19 cellular contexts compared by ENCODE assay signal in the genomic region with DNA sequence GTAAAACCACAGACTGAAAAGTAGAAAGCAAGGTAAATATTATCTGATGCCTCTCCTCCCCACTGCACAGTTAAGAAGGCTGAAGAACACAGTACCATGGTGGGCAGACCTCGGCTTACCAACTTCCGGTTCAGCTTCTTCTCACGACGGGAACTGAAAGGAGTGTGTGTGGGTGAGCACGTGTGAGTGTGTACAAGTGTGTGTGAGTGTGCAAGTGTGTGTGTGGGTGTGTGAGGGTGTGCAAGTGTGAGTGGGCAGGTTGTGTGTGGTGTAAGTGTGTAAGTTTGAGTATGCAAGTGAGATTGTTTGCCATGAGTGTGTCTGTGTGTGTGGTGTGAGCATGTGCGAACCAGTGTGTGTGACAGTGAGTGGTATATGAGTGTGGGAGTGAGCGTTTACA.
A peak's percentile ranks its signal among the peaks of the same experiment; 100 is the strongest.
DNase-seq lines count a peak whose midpoint lies in the region; ATAC-seq and TF ChIP-seq lines count a peak whose summit lies in the region.
"Had no signal": no experiment of that assay in that cellular context is flagged by ENCODE, and none has a peak within 500 bp of the region (broad histone marks: within the 10 kb centered on the region; RNA-seq: fewer than 3 reads in every experiment).

No MANE protein-coding gene starts in this region.

- no peaks in the 10 kb centered on the region for H3K27me3 Mint-ChIP-seq in activated CD4-positive, alpha-beta memory T cell treated with anti-CD3 and anti-CD28 coated beads for 36 hours
- H3K27me3 Mint-ChIP-seq in activated CD4-positive, alpha-beta memory T cell treated with anti-CD3 and anti-CD28 coated beads, Interleukin-2, amount 10 ng/mL, durations not matched to agents 7 days and 5 days: peaks cover 9% of the 10 kb centered on the region
- no peaks in the 10 kb centered on the region for H3K27me3 Mint-ChIP-seq in activated CD8-positive, alpha-beta T cell treated with anti-CD3 and anti-CD28 coated beads, Interleukin-2, amount 10 ng/mL, durations not matched to agents 7 days and 5 days (ENCODE audit: low read depth)
- no peaks in the 10 kb centered on the region for H3K27me3 Mint-ChIP-seq in naive thymus-derived CD8-positive, alpha-beta T cell

- ATAC-seq in activated CD8-positive, alpha-beta T cell treated with anti-CD3 and anti-CD28 coated beads, Interleukin-2, amount 10 ng/mL, durations not matched to agents 7 days and 5 days: peak; percentile 60
- peak; percentile 82 to 90 for ATAC-seq in naive thymus-derived CD8-positive, alpha-beta T cell
- ATAC-seq: A549, left lung had no signal

- POLR2A ChIA-PET in activated CD4-positive, alpha-beta memory T cell treated with anti-CD3 and anti-CD28 coated beads for 36 hours (lab: Charles Lee): no interaction called here
- POLR2A ChIA-PET in activated CD4-positive, alpha-beta memory T cell treated with anti-CD3 and anti-CD28 coated beads, Interleukin-2, amount 10 ng/mL, durations not matched to agents 7 days and 5 days (lab: Charles Lee): no interaction called here
- POLR2A ChIA-PET in activated CD8-positive, alpha-beta T cell treated with anti-CD3 and anti-CD28 coated beads, Interleukin-2, amount 10 ng/mL, durations not matched to agents 7 days and 5 days (lab: Charles Lee): no interaction called here
- POLR2A ChIA-PET in naive thymus-derived CD8-positive, alpha-beta T cell (lab: Charles Lee): no interaction called here
- POLR2A ChIA-PET in HEK293T (lab: Yijun Ruan, JAX): no interaction called here

- H3K4me3 ChIP-seq in Jurkat, Clone E6-1 (ENCODE audit: low read length): no peak overlapping the region
- H3K4me3 ChIP-seq: A549, BLaER1, cardiac muscle cell, esophagus muscularis mucosa, left lung, upper lobe of left lung had no signal

- H3K4me3 Mint-ChIP-seq in activated CD4-positive, alpha-beta memory T cell treated with anti-CD3 and anti-CD28 coated beads for 36 hours: no peak overlapping the region
- H3K4me3 Mint-ChIP-seq in activated CD4-positive, alpha-beta memory T cell treated with anti-CD3 and anti-CD28 coated beads, Interleukin-2, amount 10 ng/mL, durations not matched to agents 7 days and 5 days: no peak overlapping the region
- no peak overlapping the region for H3K4me3 Mint-ChIP-seq in activated CD8-positive, alpha-beta T cell treated with anti-CD3 and anti-CD28 coated beads, Interleukin-2, amount 10 ng/mL, durations not matched to agents 7 days and 5 days
- peak overlapping the region in 8 of 10 donors; percentile 3 to 47 (median 31) for H3K4me3 Mint-ChIP-seq in naive thymus-derived CD8-positive, alpha-beta T cell

- intact Hi-C loops in activated CD4-positive, alpha-beta memory T cell treated with anti-CD3 and anti-CD28 coated beads for 36 hours (cut with micrococcal nuclease): no loop called here

- peaks cover 12% of the 10 kb centered on the region for H3K4me1 Mint-ChIP-seq in activated CD4-positive, alpha-beta memory T cell treated with anti-CD3 and anti-CD28 coated beads for 36 hours (ENCODE audit: low read depth)
- H3K4me1 Mint-ChIP-seq in activated CD4-positive, alpha-beta memory T cell treated with anti-CD3 and anti-CD28 coated beads, Interleukin-2, amount 10 ng/mL, durations not matched to agents 7 days and 5 days: peaks cover 12% of the 10 kb centered on the region
- H3K4me1 Mint-ChIP-seq in activated CD8-positive, alpha-beta T cell treated with anti-CD3 and anti-CD28 coated beads, Interleukin-2, amount 10 ng/mL, durations not matched to agents 7 days and 5 days (ENCODE audit: low read depth): peaks cover 14% of the 10 kb centered on the region
- peaks cover 12 to 33% (median 15%) of the 10 kb centered on the region in 4 donors for H3K4me1 Mint-ChIP-seq in naive thymus-derived CD8-positive, alpha-beta T cell

- CTCF ChIA-PET in activated CD4-positive, alpha-beta memory T cell treated with anti-CD3 and anti-CD28 coated beads for 36 hours (lab: Charles Lee): no interaction called here
- CTCF ChIA-PET in activated CD4-positive, alpha-beta memory T cell treated with anti-CD3 and anti-CD28 coated beads, Interleukin-2, amount 10 ng/mL, durations not matched to agents 7 days and 5 days (lab: Charles Lee): no interaction called here
- CTCF ChIA-PET in activated CD8-positive, alpha-beta T cell treated with anti-CD3 and anti-CD28 coated beads, Interleukin-2, amount 10 ng/mL, durations not matched to agents 7 days and 5 days (lab: Charles Lee): no interaction called here
- CTCF ChIA-PET in HEK293T (lab: Yijun Ruan, JAX): no interaction called here

- DNase-seq in activated CD4-positive, alpha-beta memory T cell treated with anti-CD3 and anti-CD28 coated beads for 36 hours: peak; percentile 33
- DNase-seq in activated CD4-positive, alpha-beta memory T cell treated with anti-CD3 and anti-CD28 coated beads, Interleukin-2, amount 10 ng/mL, durations not matched to agents 7 days and 5 days: no peak
- DNase-seq in Jurkat, Clone E6-1 (ENCODE audit: low read depth, low spot score): peak; percentile 90
- peak; percentile 48 for DNase-seq in activated CD8-positive, alpha-beta T cell treated with anti-CD3 and anti-CD28 coated beads, Interleukin-2, amount 10 ng/mL, durations not matched to agents 7 days and 5 days
- peak in 3 of 10 donors; percentile 13 to 43 (median 34) for DNase-seq in naive thymus-derived CD8-positive, alpha-beta T cell
- no peak for DNase-seq in DMS 273 (lab: John Stamatoyannopoulos, UW; ENCODE audit: unreplicated experiment)
- DNase-seq in NCI-H510A treated with DMSO at 0.1 percent for 48 hours (lab: John Stamatoyannopoulos, UW): no peak
- no peak for DNase-seq in HEK293T (ENCODE audit: extremely low spot score)
- DNase-seq: DMS 273 treated with DMSO at 0.1 percent for 48 hours; left lung; NCI-H1930; NCI-H446 treated with DMSO at 0.1 percent for 48 hours; SHP77; stimulated activated naive CD4-positive, alpha-beta T cell treated with Interleukin-2 at 50 U/mL for 16 hours; upper lobe of left lung had no signal

- H3K27ac Mint-ChIP-seq in activated CD4-positive, alpha-beta memory T cell treated with anti-CD3 and anti-CD28 coated beads for 36 hours: no peak overlapping the region
- no peak overlapping the region for H3K27ac Mint-ChIP-seq in activated CD4-positive, alpha-beta memory T cell treated with anti-CD3 and anti-CD28 coated beads, Interleukin-2, amount 10 ng/mL, durations not matched to agents 7 days and 5 days
- peak overlapping the region; percentile 11 for H3K27ac Mint-ChIP-seq in activated CD8-positive, alpha-beta T cell treated with anti-CD3 and anti-CD28 coated beads, Interleukin-2, amount 10 ng/mL, durations not matched to agents 7 days and 5 days
- peak overlapping the region; percentile 21 to 95 (median 80) for H3K27ac Mint-ChIP-seq in naive thymus-derived CD8-positive, alpha-beta T cell

- H3K36me3 Mint-ChIP-seq in activated CD4-positive, alpha-beta memory T cell treated with anti-CD3 and anti-CD28 coated beads for 36 hours: no peaks in the 10 kb centered on the region
- no peaks in the 10 kb centered on the region for H3K36me3 Mint-ChIP-seq in activated CD4-positive, alpha-beta memory T cell treated with anti-CD3 and anti-CD28 coated beads, Interleukin-2, amount 10 ng/mL, durations not matched to agents 7 days and 5 days (ENCODE audit: low read depth)
- peaks cover 4% of the 10 kb centered on the region for H3K36me3 Mint-ChIP-seq in activated CD8-positive, alpha-beta T cell treated with anti-CD3 and anti-CD28 coated beads, Interleukin-2, amount 10 ng/mL, durations not matched to agents 7 days and 5 days (ENCODE audit: low read depth)
- peaks cover 0 to 14% (median 2%) of the 10 kb centered on the region in 3 donors for H3K36me3 Mint-ChIP-seq in naive thymus-derived CD8-positive, alpha-beta T cell

- no peaks in the 10 kb centered on the region for H3K9me3 Mint-ChIP-seq in activated CD4-positive, alpha-beta memory T cell treated with anti-CD3 and anti-CD28 coated beads for 36 hours
- no peaks in the 10 kb centered on the region for H3K9me3 Mint-ChIP-seq in activated CD4-positive, alpha-beta memory T cell treated with anti-CD3 and anti-CD28 coated beads, Interleukin-2, amount 10 ng/mL, durations not matched to agents 7 days and 5 days
- no peaks in the 10 kb centered on the region for H3K9me3 Mint-ChIP-seq in activated CD8-positive, alpha-beta T cell treated with anti-CD3 and anti-CD28 coated beads, Interleukin-2, amount 10 ng/mL, durations not matched to agents 7 days and 5 days (ENCODE audit: insufficient read depth)
- H3K9me3 Mint-ChIP-seq in naive thymus-derived CD8-positive, alpha-beta T cell: no peaks in the 10 kb centered on the region

TF ChIP-seq in HEK293T, 16 proteins besides CTCF, POLR2A, EP300 and RAD21:
- TF ChIP-seq ARNT (IDR thresholded peaks at IDR 0.05) (no peak), TARDBP (IDR thresholded peaks at IDR 0.05) (no peak), ZNF384 (IDR thresholded peaks at IDR 0.05) (no peak), LEF1 (IDR thresholded peaks at IDR 0.05; ENCODE audit: borderline replicate concordance) (no peak), NFRKB (IDR thresholded peaks at IDR 0.05) (no peak)

Comparison
In these comparisons a context has a peak if more than half of its experiments do, and no peak if none do; other contexts are left out.
1. DNase-seq: peak in activated CD4-positive, alpha-beta memory T cell treated with anti-CD3 and anti-CD28 coated beads for 36 hours (single experiment), Jurkat, Clone E6-1 (single experiment) and activated CD8-positive, alpha-beta T cell treated with anti-CD3 and anti-CD28 coated beads, Interleukin-2, amount 10 ng/mL, durations not matched to agents 7 days and 5 days (single experiment); none in activated CD4-positive, alpha-beta memory T cell treated with anti-CD3 and anti-CD28 coated beads, Interleukin-2, amount 10 ng/mL, durations not matched to agents 7 days and 5 days (single experiment), DMS 273 (single experiment), NCI-H510A treated with DMSO at 0.1 percent for 48 hours (single experiment) and HEK293T (single experiment).
2. H3K27ac Mint-ChIP-seq: peak in activated CD8-positive, alpha-beta T cell treated with anti-CD3 and anti-CD28 coated beads, Interleukin-2, amount 10 ng/mL, durations not matched to agents 7 days and 5 days (single experiment) and naive thymus-derived CD8-positive, alpha-beta T cell (10 of 10); none in activated CD4-positive, alpha-beta memory T cell treated with anti-CD3 and anti-CD28 coated beads for 36 hours (single experiment) and activated CD4-positive, alpha-beta memory T cell treated with anti-CD3 and anti-CD28 coated beads, Interleukin-2, amount 10 ng/mL, durations not matched to agents 7 days and 5 days (single experiment).
3. H3K4me3 Mint-ChIP-seq: peak in naive thymus-derived CD8-positive, alpha-beta T cell (8 of 10); none in activated CD4-positive, alpha-beta memory T cell treated with anti-CD3 and anti-CD28 coated beads for 36 hours (single experiment), activated CD4-positive, alpha-beta memory T cell treated with anti-CD3 and anti-CD28 coated beads, Interleukin-2, amount 10 ng/mL, durations not matched to agents 7 days and 5 days (single experiment) and activated CD8-positive, alpha-beta T cell treated with anti-CD3 and anti-CD28 coated beads, Interleukin-2, amount 10 ng/mL, durations not matched to agents 7 days and 5 days (single experiment).